Comparison of ENCODE assay signal across 8 cellular contexts in genomic region chr20:17614812-17615644, GRCh38. TPM values are rescaled to one million over a fixed set of nuclear protein-coding genes. Genes with fewer than 3 reads are reported as not detected.
DNase-seq lines count a peak whose midpoint lies in the region; ATAC-seq, FAIRE-seq and TF ChIP-seq lines count a peak whose summit lies in the region.

No MANE protein-coding gene starts in this region.

- no peaks in the 10 kb centered on the region for H3K9me3 Mint-ChIP-seq in immature natural killer cell

- no peak for FAIRE-seq in GM19239 (lab: Jason Lieb, UNC)

- H3K27ac Mint-ChIP-seq in T-helper 17 cell = peak overlapping the region; percentile 29
- peak overlapping the region; percentile 22 to 98 (median 84) for H3K27ac Mint-ChIP-seq in immature natural killer cell

- H3K36me3 ChIP-seq in spleen = peaks cover 0 to 81% (median 49%) of the 10 kb centered on the region in 6 donors

- H3K4me3 Mint-ChIP-seq in T-helper 17 cell (no peak overlapping the region), immature natural killer cell (peak overlapping the region in 2 of 5 donors; percentile 10 to 45)

- no peaks in the 10 kb centered on the region for H3K9me3 ChIP-seq in T-helper 17 cell (ENCODE audit: control insufficient read depth, low read length, poor library complexity, severe bottlenecking)
- H3K9me3 ChIP-seq in spleen = no peaks in the 10 kb centered on the region

- intact Hi-C loops in spleen (cut with DNase I; ENCODE audit: low total_unique reads) = loop anchor here (5.0 kb wide), 1 partner anchor 78 kb away; no protein-coding TSS in a partner anchor

- TF ChIP-seq CTCF in GM13976 (IDR thresholded peaks at IDR 0.05; ENCODE audit: borderline replicate concordance, control extremely low read depth, extremely low read depth, insufficient read depth, missing control alignments) = no peak
- TF ChIP-seq CTCF in spleen (IDR thresholded peaks at IDR 0.05 in 8 of 11, conservative IDR thresholded peaks at IDR 0.05 in 3 of 11) = no peak

- peak overlapping the region in 2 of 8 donors; percentile 9 to 78 for H3K27ac ChIP-seq in spleen

- peaks cover 7 to 68% (median 39%) of the 10 kb centered on the region in 6 donors for H3K4me1 ChIP-seq in spleen

- H3K4me1 Mint-ChIP-seq in T-helper 17 cell (peaks cover 14% of the 10 kb centered on the region), immature natural killer cell (peaks cover 44% of the 10 kb centered on the region in 2 donors)

- H3K36me3 Mint-ChIP-seq in T-helper 17 cell (ENCODE audit: low read depth) = peaks cover 2% of the 10 kb centered on the region
- H3K36me3 Mint-ChIP-seq in immature natural killer cell = peaks cover 3 to 19% (median 8%) of the 10 kb centered on the region in 3 donors

- no peak overlapping the region for H3K4me3 ChIP-seq in spleen

- no peak for ATAC-seq in T-helper 17 cell

- no peaks in the 10 kb centered on the region for H3K27me3 Mint-ChIP-seq in T-helper 17 cell
- H3K27me3 Mint-ChIP-seq in immature natural killer cell (ENCODE audit: low read depth in 3 of 3) = peaks cover 21 to 29% (median 24%) of the 10 kb centered on the region in 3 donors

- TF ChIP-seq POLR2A in spleen (IDR thresholded peaks at IDR 0.05) = no peak

- 55 to 71% (median 63%) methylated on average over 22 to 32 of the region's 32 CpGs for WGBS in spleen, 5 donors

- in situ Hi-C loops in GM13976 (cut with MboI; ENCODE audit: low sequenced_read_pairs, unreplicated experiment) = no loop called here

- DNase-seq in GM13976 (ENCODE audit: low spot score) (peak; percentile 14), T-helper 17 cell (peak in 1 of 3 donors; percentile 7), immature natural killer cell (no peak), spleen (peak; percentile 76), GM19239 (ENCODE audit: insufficient read length, low spot score) (no peak), DMS153 treated with DMSO at 0.1 percent for 48 hours (lab: John Stamatoyannopoulos, UW; ENCODE audit: unreplicated experiment) (no peak), RPMI8226 (no peak), DMS 273 (lab: John Stamatoyannopoulos, UW; ENCODE audit: unreplicated experiment) (no peak)

- H3K27me3 ChIP-seq in spleen (replicated peaks in 1 of 7) = no peaks in the 10 kb centered on the region

RNA-seq across cellular contexts. Expression of gene DSTN, which starts 45.2 kb away (rescaled TPM):
- total RNA-seq in T-helper 17 cell = 10 to 100 TPM; 41.4 to 46.5 TPM
- polyA plus RNA-seq in immature natural killer cell = 100 to 1,000 TPM; 157 to 226 (median 225) TPM
- total RNA-seq in spleen = 100 to 1,000 TPM in 3 of 7 donors, 10 to 100 TPM in 4; 62.0 to 122 (median 93.6) TPM
- polyA plus RNA-seq in spleen = 100 to 1,000 TPM in 2 of 3 donors, 10 to 100 TPM in 1; 65.8 to 157 (median 107) TPM

Comparison
In these comparisons a context has a peak if more than half of its experiments do, and no peak if none do; other contexts are left out.
1. DNase-seq: peak in GM13976 (single experiment) and spleen (single experiment); none in immature natural killer cell (0 of 3), GM19239 (single experiment), DMS153 treated with DMSO at 0.1 percent for 48 hours (single experiment), RPMI8226 (single experiment) and DMS 273 (single experiment).